2 cellular contexts compared by ENCODE assay signal in the genomic region with DNA sequence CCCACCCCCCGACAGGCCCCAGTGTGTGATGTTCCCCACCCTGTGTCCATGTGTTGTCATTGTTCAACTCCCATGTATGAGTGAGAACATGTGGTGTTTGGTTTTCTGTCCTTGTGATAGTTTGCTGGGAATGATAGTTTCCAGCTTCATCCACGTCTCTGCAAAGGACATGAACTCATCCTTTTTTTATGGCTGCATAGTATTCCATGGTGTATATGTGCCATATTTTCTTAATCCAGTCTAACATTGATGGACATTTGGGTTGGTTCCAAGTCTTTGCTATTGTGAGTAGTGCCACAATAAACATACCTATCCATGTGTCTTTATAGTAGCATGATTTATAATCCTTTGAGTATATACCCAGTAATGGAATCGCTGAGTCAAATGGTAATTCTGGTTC. TPM values are rescaled to one million over a fixed set of nuclear protein-coding genes. Genes with fewer than 3 reads are reported as not detected.
"Had no signal": no experiment of that assay in that cellular context is flagged by ENCODE, and none has a peak within 500 bp of the region (broad histone marks: within the 10 kb centered on the region; RNA-seq: fewer than 3 reads in every experiment).

No MANE protein-coding gene starts in this region.

RNA-seq across cellular contexts. Expression of a gene that starts 26.4 kb away (rescaled TPM):
- total RNA-seq: HFFc6 had no signal
- polyA plus RNA-seq: GM23248 had no signal
